In genomic region chr2:215386566-215386965, GRCh38 we compare ENCODE assay signal across 22 cellular contexts.
"Had no signal": no experiment of that assay in that cellular context is flagged by ENCODE, and none has a peak within 500 bp of the region (broad histone marks: within the 10 kb centered on the region; RNA-seq: fewer than 3 reads in every experiment).

No MANE protein-coding gene starts in this region.

- H3K9me3 Mint-ChIP-seq: activated CD4-positive, alpha-beta memory T cell treated with anti-CD3 and anti-CD28 coated beads, Interleukin-2, amount 10 ng/mL, durations not matched to agents 7 days and 5 days; activated naive CD4-positive, alpha-beta T cell treated with anti-CD3 and anti-CD28 coated beads, Interleukin-2, amount 10 ng/mL, durations not matched to agents 7 days and 5 days; activated naive CD8-positive, alpha-beta T cell treated with anti-CD3 and anti-CD28 coated beads for 36 hours; activated T-cell treated with anti-CD3 and anti-CD28 coated beads, Interleukin-2, amount 50 U/mL, for 72 hours; activated T-helper 2 cell treated with anti-CD3 and anti-CD28 coated beads, Interferon-gamma antibody, Interleukin-2, Interleukin-4, amounts not matched to agents 10 μg/mL and 5 μg/mL and 100 μg/mL, durations not matched to agents 14 hours and 24 hours and 36 hours had no signal

- H3K27ac ChIP-seq: VCaP had no signal

- DNase-seq: activated CD4-positive, alpha-beta memory T cell treated with anti-CD3 and anti-CD28 coated beads, Interleukin-2, amount 10 ng/mL, durations not matched to agents 7 days and 5 days; activated CD4-positive, alpha-beta T cell treated with anti-CD3 and anti-CD28 coated beads for 36 hours; activated CD4-positive, alpha-beta T cell treated with anti-CD3 and anti-CD28 coated beads, Interleukin-2, amount 50 U/mL, for 1 hour; activated gamma-delta T cell treated with Interleukin-2 at 50 U/mL for 16 hours; activated naive CD4-positive, alpha-beta T cell treated with anti-CD3 and anti-CD28 coated beads, Interleukin-2, amount 10 ng/mL, durations not matched to agents 7 days and 5 days; activated naive CD8-positive, alpha-beta T cell treated with anti-CD3 and anti-CD28 coated beads for 36 hours; activated T-cell treated with anti-CD3 and anti-CD28 coated beads for 4 hours; activated T-cell treated with anti-CD3 and anti-CD28 coated beads, Interleukin-2, amount 50 U/mL, for 72 hours; cerebellar nuclear complex; NCI-H1048; NCI-H1417; NCI-H1930; NCI-H2171 treated with DMSO at 0.1 percent for 48 hours; NCI-H226; NCI-H526 treated with DMSO at 0.1 percent for 48 hours; NCI-H82; SIG-M5; T-helper 2 cell; T1000 had no signal

- ATAC-seq: activated CD4-positive, alpha-beta T cell treated with anti-CD3 and anti-CD28 coated beads for 36 hours; activated T-cell treated with anti-CD3 and anti-CD28 coated beads, Interleukin-2, amount 50 U/mL, for 72 hours had no signal

- H3K4me1 Mint-ChIP-seq: activated CD4-positive, alpha-beta memory T cell treated with anti-CD3 and anti-CD28 coated beads, Interleukin-2, amount 10 ng/mL, durations not matched to agents 7 days and 5 days; activated CD4-positive, alpha-beta T cell treated with anti-CD3 and anti-CD28 coated beads for 36 hours; activated naive CD4-positive, alpha-beta T cell treated with anti-CD3 and anti-CD28 coated beads, Interleukin-2, amount 10 ng/mL, durations not matched to agents 7 days and 5 days; activated naive CD8-positive, alpha-beta T cell treated with anti-CD3 and anti-CD28 coated beads for 36 hours had no signal

- H3K36me3 Mint-ChIP-seq: activated naive CD4-positive, alpha-beta T cell treated with anti-CD3 and anti-CD28 coated beads, Interleukin-2, amount 10 ng/mL, durations not matched to agents 7 days and 5 days; activated naive CD8-positive, alpha-beta T cell treated with anti-CD3 and anti-CD28 coated beads for 36 hours had no signal

- H3K27ac Mint-ChIP-seq: activated CD4-positive, alpha-beta memory T cell treated with anti-CD3 and anti-CD28 coated beads, Interleukin-2, amount 10 ng/mL, durations not matched to agents 7 days and 5 days; activated CD4-positive, alpha-beta T cell treated with anti-CD3 and anti-CD28 coated beads for 36 hours; activated naive CD4-positive, alpha-beta T cell treated with anti-CD3 and anti-CD28 coated beads, Interleukin-2, amount 10 ng/mL, durations not matched to agents 7 days and 5 days; activated naive CD8-positive, alpha-beta T cell treated with anti-CD3 and anti-CD28 coated beads for 36 hours; activated T-cell treated with anti-CD3 and anti-CD28 coated beads, Interleukin-2, amount 50 U/mL, for 72 hours; activated T-helper 2 cell treated with anti-CD3 and anti-CD28 coated beads, Interferon-gamma antibody, Interleukin-2, Interleukin-4, amounts not matched to agents 10 μg/mL and 5 μg/mL and 100 μg/mL, durations not matched to agents 14 hours and 24 hours and 36 hours had no signal

- H3K4me3 Mint-ChIP-seq: activated CD4-positive, alpha-beta memory T cell treated with anti-CD3 and anti-CD28 coated beads, Interleukin-2, amount 10 ng/mL, durations not matched to agents 7 days and 5 days; activated CD4-positive, alpha-beta T cell treated with anti-CD3 and anti-CD28 coated beads for 36 hours; activated naive CD4-positive, alpha-beta T cell treated with anti-CD3 and anti-CD28 coated beads, Interleukin-2, amount 10 ng/mL, durations not matched to agents 7 days and 5 days; activated naive CD8-positive, alpha-beta T cell treated with anti-CD3 and anti-CD28 coated beads for 36 hours; activated T-cell treated with anti-CD3 and anti-CD28 coated beads, Interleukin-2, amount 50 U/mL, for 72 hours had no signal

- H3K27me3 Mint-ChIP-seq: activated CD4-positive, alpha-beta memory T cell treated with anti-CD3 and anti-CD28 coated beads, Interleukin-2, amount 10 ng/mL, durations not matched to agents 7 days and 5 days; activated CD4-positive, alpha-beta T cell treated with anti-CD3 and anti-CD28 coated beads for 36 hours; activated naive CD4-positive, alpha-beta T cell treated with anti-CD3 and anti-CD28 coated beads, Interleukin-2, amount 10 ng/mL, durations not matched to agents 7 days and 5 days; activated naive CD8-positive, alpha-beta T cell treated with anti-CD3 and anti-CD28 coated beads for 36 hours had no signal

- FAIRE-seq: TTC549 had no signal
